28 cellular contexts compared by ENCODE assay signal in genomic region chr17:67113481-67113880, GRCh38.
"Had no signal": no experiment of that assay in that cellular context is flagged by ENCODE, and none has a peak within 500 bp of the region (broad histone marks: within the 10 kb centered on the region; RNA-seq: fewer than 3 reads in every experiment).

No MANE protein-coding gene starts in this region.

- DNase-seq: natural killer cell; occipital lobe; ovary; posterior cingulate gyrus; psoas muscle; right cardiac atrium; right lobe of liver; sigmoid colon; stimulated activated CD4-positive, alpha-beta T cell treated with anti-CD3 and anti-CD28 coated beads, Interleukin-15, amount 100 ng/mL, for 24 hours; stimulated activated CD4-positive, alpha-beta T cell treated with anti-CD3 and anti-CD28 coated beads, Interleukin-2, amount 100 ng/mL, for 24 hours; stimulated activated CD4-positive, alpha-beta T cell treated with anti-CD3 and anti-CD28 coated beads, Interleukin-2, amount 100 ng/mL, for 48 hours; stimulated activated CD4-positive, alpha-beta T cell treated with anti-CD3 and anti-CD28 coated beads, Interleukin-4, amount 100 ng/mL, for 24 hours; stimulated activated naive B cell treated with anti-CD40 and anti-IgM and Interleukin-4, amounts not matched to agents 10 μg/mL and 1 μg/mL and 100 μg/mL, for 72 hours; stimulated activated naive CD4-positive, alpha-beta T cell treated with Interleukin-2 at 50 U/mL for 16 hours; stomach; thyroid gland; trophoblast cell; upper lobe of left lung; uterus had no signal

- H3K4me3 Mint-ChIP-seq: natural killer cell; nephron; neural progenitor cell; stimulated activated effector memory CD8-positive, alpha-beta T cell treated with anti-CD3 and anti-CD28 coated beads, Interleukin-12 subunit alpha, Interleukin-12 subunit beta, amount 100 ng/mL, for 72 hours; stimulated activated naive B cell treated with anti-CD40 and anti-IgM and Interleukin-4, amounts not matched to agents 10 μg/mL and 1 μg/mL and 100 μg/mL, for 72 hours; stimulated activated naive CD8-positive, alpha-beta T cell treated with anti-CD3 and anti-CD28 coated beads, Interleukin-15, Interleukin-2, amounts not matched to agents 100 ng/mL and 50 ng/mL, for 24 hours had no signal

- H3K4me3 ChIP-seq: neural progenitor cell, ovary, psoas muscle, right lobe of liver, sigmoid colon, stomach, thoracic aorta, thyroid gland, tibial nerve, upper lobe of left lung, uterus had no signal

- ATAC-seq: natural killer cell; psoas muscle; right cardiac atrium; right lobe of liver; stimulated activated effector memory CD8-positive, alpha-beta T cell treated with anti-CD3 and anti-CD28 coated beads, Interleukin-12 subunit alpha, Interleukin-12 subunit beta, amount 100 ng/mL, for 72 hours; stimulated activated naive B cell treated with anti-CD40 and anti-IgM and Interleukin-4, amounts not matched to agents 10 μg/mL and 1 μg/mL and 100 μg/mL, for 72 hours had no signal

- H3K36me3 ChIP-seq: neural progenitor cell, ovary, uterus had no signal

- H3K27me3 Mint-ChIP-seq: progenitor cell of endocrine pancreas; stimulated activated naive B cell treated with anti-CD40 and anti-IgM and Interleukin-4, amounts not matched to agents 10 μg/mL and 1 μg/mL and 100 μg/mL, for 72 hours; stimulated activated naive CD8-positive, alpha-beta T cell treated with anti-CD3 and anti-CD28 coated beads, Interleukin-15, Interleukin-2, amounts not matched to agents 100 ng/mL and 50 ng/mL, for 24 hours had no signal

- H3K27me3 ChIP-seq: neural progenitor cell, ovary, right lobe of liver, sigmoid colon, stomach, thyroid gland, tibial nerve, upper lobe of left lung, uterus had no signal

- FAIRE-seq: small intestine had no signal

- H3K27ac ChIP-seq: neural progenitor cell, ovary, parathyroid adenoma, psoas muscle, right lobe of liver, sigmoid colon, stomach, thoracic aorta, thyroid gland, tibial nerve, upper lobe of left lung, uterus had no signal

- H3K4me1 Mint-ChIP-seq: nephron; neural progenitor cell; stimulated activated naive B cell treated with anti-CD40 and anti-IgM and Interleukin-4, amounts not matched to agents 10 μg/mL and 1 μg/mL and 100 μg/mL, for 72 hours had no signal

- H3K9me3 ChIP-seq: ovary, right lobe of liver, thoracic aorta, thyroid gland, uterus had no signal

- H3K27ac Mint-ChIP-seq: nephron; neural progenitor cell; progenitor cell of endocrine pancreas; stimulated activated effector memory CD8-positive, alpha-beta T cell treated with anti-CD3 and anti-CD28 coated beads, Interleukin-12 subunit alpha, Interleukin-12 subunit beta, amount 100 ng/mL, for 72 hours; stimulated activated naive B cell treated with anti-CD40 and anti-IgM and Interleukin-4, amounts not matched to agents 10 μg/mL and 1 μg/mL and 100 μg/mL, for 72 hours; stimulated activated naive CD8-positive, alpha-beta T cell treated with anti-CD3 and anti-CD28 coated beads, Interleukin-15, Interleukin-2, amounts not matched to agents 100 ng/mL and 50 ng/mL, for 24 hours had no signal
